In the genomic region with DNA sequence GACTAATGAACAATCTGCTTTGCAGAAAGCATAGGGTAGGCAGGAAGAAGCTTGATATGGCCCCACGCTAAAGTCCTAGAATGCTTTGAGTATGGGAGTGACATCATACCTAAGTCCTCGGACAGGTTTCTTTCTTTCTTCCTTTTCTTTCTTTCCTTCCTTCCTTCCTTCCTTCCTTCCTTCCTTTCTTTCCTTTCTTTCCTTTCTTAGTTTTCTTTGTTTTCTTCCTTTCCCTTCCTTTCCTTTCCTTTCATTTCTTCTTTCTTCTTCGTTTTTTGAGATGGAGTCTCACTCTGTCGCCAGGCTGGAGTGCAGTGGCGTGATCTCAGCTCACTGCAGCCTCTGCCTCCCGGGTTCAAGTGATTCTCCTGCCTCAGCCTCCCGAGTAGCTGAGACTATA, we compare ENCODE assay signal across 8 cellular contexts. TPM values are rescaled to one million over a fixed set of nuclear protein-coding genes. Genes with fewer than 3 reads are reported as not detected.
"Had no signal": no experiment of that assay in that cellular context is flagged by ENCODE, and none has a peak within 500 bp of the region (broad histone marks: within the 10 kb centered on the region; RNA-seq: fewer than 3 reads in every experiment).

No MANE protein-coding gene starts in this region.

RNA-seq across cellular contexts. Expression of a gene that starts 48.8 kb away (rescaled TPM):
- total RNA-seq: naive thymus-derived CD8-positive, alpha-beta T cell; pancreas; right atrium auricular region; sigmoid colon; skeletal muscle tissue; smooth muscle cell had no signal
- polyA plus RNA-seq: naive thymus-derived CD4-positive, alpha-beta T cell; pancreas; psoas muscle; smooth muscle cell had no signal
